ENCODE assay signal across 22 cellular contexts in the genomic region with DNA sequence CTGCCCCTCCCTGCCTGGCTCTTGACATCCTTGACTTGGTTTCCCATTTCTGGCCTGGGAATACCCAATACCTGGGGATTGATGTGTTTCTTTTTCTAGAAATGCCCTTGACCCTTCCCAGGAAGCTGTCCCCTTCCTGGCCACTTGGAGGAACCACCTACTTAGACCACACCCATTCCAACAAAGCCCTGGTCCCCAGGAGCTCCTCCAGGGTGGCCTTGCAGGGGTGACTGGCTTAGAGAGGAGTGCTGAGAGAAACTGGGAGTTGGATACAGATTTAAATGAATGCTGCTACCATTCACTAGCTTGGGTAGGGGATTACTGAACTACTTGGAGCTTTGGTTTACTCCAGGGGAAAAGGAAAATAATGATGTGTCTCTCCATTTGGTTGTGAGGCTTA. TPM values are rescaled to one million over a fixed set of nuclear protein-coding genes. Genes with fewer than 3 reads are reported as not detected.
DNase-seq lines count a peak whose midpoint lies in the region; ATAC-seq and TF ChIP-seq lines count a peak whose summit lies in the region.
"Had no signal": no experiment of that assay in that cellular context is flagged by ENCODE, and none has a peak within 500 bp of the region (broad histone marks: within the 10 kb centered on the region; RNA-seq: fewer than 3 reads in every experiment).

No MANE protein-coding gene starts in this region.

- H3K4me2 ChIP-seq in DOHH2 (ENCODE audit: low read length) (0 out of 2 replicates have a peak overlapping the region, but pooled peaks have one; percentile 16), OCI-LY3 (ENCODE audit: low read length) (peak overlapping the region; percentile 25; the same call in 1 of the 2 replicates), hepatocyte (no peak overlapping the region), smooth muscle cell (no peak overlapping the region)

- DNase-seq in hepatocyte (ENCODE audit: low spot score), result no peak
- DNase-seq in smooth muscle cell (lab: John Stamatoyannopoulos, UW; ENCODE audit: unreplicated experiment), result no peak
- no peak for DNase-seq in GM13976 (ENCODE audit: low spot score)
- DNase-seq in NOMO-1 treated with dmso at 0.1 percent for 144 hours (lab: John Stamatoyannopoulos, UW; ENCODE audit: unreplicated experiment), result no peak
- DNase-seq: activated naive CD4-positive, alpha-beta T cell; activated T-cell treated with anti-CD3 and anti-CD28 coated beads, Interleukin-2, amount 50 U/mL, for 1 hour; amygdala; head of caudate nucleus; left cardiac atrium; NCI-H1105 treated with DMSO at 0.1 percent for 48 hours; NCI-H510A treated with DMSO at 0.1 percent for 48 hours; nephron progenitor cell; T1000 had no signal

- H2AFZ ChIP-seq in OCI-LY3 (ENCODE audit: low read depth, low read length) (no peak overlapping the region), hepatocyte (no peak overlapping the region), smooth muscle cell (ENCODE audit: low read depth) (no peak overlapping the region)
- H2AFZ ChIP-seq: parathyroid adenoma had no signal

- H3F3A ChIP-seq in DOHH2 (ENCODE audit: control insufficient read depth, insufficient read depth) (no peaks in the 10 kb centered on the region), smooth muscle cell (ENCODE audit: low read depth) (peaks cover 7% of the 10 kb centered on the region)

- ATAC-seq in GM18498 (IDR thresholded peaks at IDR 0.05; ENCODE audit: unreplicated experiment), result no peak
- ATAC-seq: activated CD4-positive, CD25-positive, alpha-beta regulatory T cell treated with anti-CD3 and anti-CD28 coated beads, Interleukin-2, amount 50 U/mL, for 24 hours; HepG2; sciatic nerve; SK-N-SH treated with all-trans-retinoic acid at 6 μM for 48 hours had no signal

- H3K9me3 ChIP-seq in DOHH2 (ENCODE audit: control insufficient read depth, insufficient read depth, low read length) (no peaks in the 10 kb centered on the region), OCI-LY3 (ENCODE audit: insufficient read depth, low read length) (no peaks in the 10 kb centered on the region), hepatocyte (ENCODE audit: low read depth) (no peaks in the 10 kb centered on the region), smooth muscle cell (replicated peaks; ENCODE audit: low read depth) (no peaks in the 10 kb centered on the region)
- H3K9me3 ChIP-seq: thoracic aorta had no signal

- no peak overlapping the region for H3K4me3 ChIP-seq in DOHH2 (ENCODE audit: low read length)
- no peak overlapping the region for H3K4me3 ChIP-seq in OCI-LY3 (ENCODE audit: low read length)
- H3K4me3 ChIP-seq in hepatocyte, result no peak overlapping the region
- no peak overlapping the region for H3K4me3 ChIP-seq in smooth muscle cell
- H3K4me3 ChIP-seq: thoracic aorta had no signal

- H3K9ac ChIP-seq in OCI-LY3 (ENCODE audit: low read length) (no peak overlapping the region), smooth muscle cell (ENCODE audit: low read depth) (no peak overlapping the region)
- H3K9ac ChIP-seq: parathyroid adenoma had no signal

- TF ChIP-seq CTCF in DOHH2 (IDR thresholded peaks at IDR 0.05; ENCODE audit: low read depth, low read length, poor library complexity, severe bottlenecking) (no peak), OCI-LY3 (IDR thresholded peaks at IDR 0.05; ENCODE audit: low read depth, low read length) (no peak), hepatocyte (IDR thresholded peaks at IDR 0.05; ENCODE audit: poor library complexity) (no peak), smooth muscle cell (IDR thresholded peaks at IDR 0.05; ENCODE audit: borderline replicate concordance, insufficient read depth, poor library complexity, severe bottlenecking) (no peak), GM13976 (IDR thresholded peaks at IDR 0.05; ENCODE audit: borderline replicate concordance, control extremely low read depth, extremely low read depth, insufficient read depth, missing control alignments) (no peak)

- H3K27me3 ChIP-seq in DOHH2 (ENCODE audit: control insufficient read depth, low read length), result no peaks in the 10 kb centered on the region
- H3K27me3 ChIP-seq in OCI-LY3 (ENCODE audit: low read depth, low read length), result no peaks in the 10 kb centered on the region
- H3K27me3 ChIP-seq in hepatocyte, result no peaks in the 10 kb centered on the region
- H3K27me3 ChIP-seq in smooth muscle cell (ENCODE audit: low read depth), result no peaks in the 10 kb centered on the region

- H3K9me2 ChIP-seq in DOHH2 (replicated peaks; ENCODE audit: control insufficient read depth, low read length), result no peaks in the 10 kb centered on the region
- no peaks in the 10 kb centered on the region for H3K9me2 ChIP-seq in hepatocyte (replicated peaks; ENCODE audit: insufficient read depth)

- H4K20me1 ChIP-seq in DOHH2 (ENCODE audit: control insufficient read depth, insufficient read depth, low read depth, low read length), result peaks cover 10% of the 10 kb centered on the region; the same call in 1 of the 2 replicates
- H4K20me1 ChIP-seq in OCI-LY3 (ENCODE audit: insufficient read depth, low read length), result peaks cover 78% of the 10 kb centered on the region
- H4K20me1 ChIP-seq in hepatocyte (ENCODE audit: insufficient read depth, poor library complexity, severe bottlenecking), result peaks cover 44% of the 10 kb centered on the region
- H4K20me1 ChIP-seq in smooth muscle cell (ENCODE audit: low read depth), result peaks cover 98% of the 10 kb centered on the region

- H3K4me1 ChIP-seq in DOHH2 (ENCODE audit: control insufficient read depth, low read length), result peaks cover 13% of the 10 kb centered on the region
- peaks cover 15% of the 10 kb centered on the region for H3K4me1 ChIP-seq in OCI-LY3 (ENCODE audit: low read length)
- H3K4me1 ChIP-seq in hepatocyte (ENCODE audit: insufficient read depth), result peaks cover 65% of the 10 kb centered on the region
- H3K4me1 ChIP-seq in smooth muscle cell (ENCODE audit: low read depth), result peaks cover 9% of the 10 kb centered on the region

- in situ Hi-C loops in GM13976 (cut with MboI; ENCODE audit: low sequenced_read_pairs, unreplicated experiment), result no loop called here

- H3K79me2 ChIP-seq in DOHH2 (ENCODE audit: control insufficient read depth, low read length), result peaks cover 42% of the 10 kb centered on the region
- H3K79me2 ChIP-seq in OCI-LY3 (ENCODE audit: low read length), result peaks cover 80% of the 10 kb centered on the region
- H3K79me2 ChIP-seq in hepatocyte, result peaks cover 81% of the 10 kb centered on the region
- H3K79me2 ChIP-seq in smooth muscle cell (ENCODE audit: low read depth), result peaks cover 86% of the 10 kb centered on the region
- H3K79me2 ChIP-seq: parathyroid adenoma had no signal

- H3K27ac ChIP-seq in DOHH2 (ENCODE audit: low read depth, low read length), result no peak overlapping the region
- H3K27ac ChIP-seq in OCI-LY3 (ENCODE audit: low read length), result no peak overlapping the region
- peak overlapping the region; percentile 75 for H3K27ac ChIP-seq in hepatocyte
- H3K27ac ChIP-seq in smooth muscle cell (ENCODE audit: low read depth), result peak overlapping the region; percentile 72
- H3K27ac ChIP-seq: parathyroid adenoma had no signal

- H3K36me3 ChIP-seq in DOHH2 (ENCODE audit: control insufficient read depth, low read length), result no peaks in the 10 kb centered on the region
- peaks cover 12% of the 10 kb centered on the region for H3K36me3 ChIP-seq in OCI-LY3 (replicated peaks; ENCODE audit: low read depth, low read length)
- H3K36me3 ChIP-seq in hepatocyte (replicated peaks; ENCODE audit: insufficient read depth, low read depth), result no peaks in the 10 kb centered on the region
- no peaks in the 10 kb centered on the region for H3K36me3 ChIP-seq in smooth muscle cell (ENCODE audit: low read depth)
- H3K36me3 ChIP-seq: thoracic aorta had no signal

RNA-seq across cellular contexts. Expression of a gene that starts 22.1 kb away (rescaled TPM):
- total RNA-seq in hepatocyte, result 53.0 and 58.1 TPM in 2 replicates
- polyA plus RNA-seq in hepatocyte, result 25.1 and 27.2 TPM in 2 replicates
- total RNA-seq in smooth muscle cell, result 81.2 and 91.6 TPM in 2 replicates
- polyA plus RNA-seq in smooth muscle cell, result 30.5 and 32.2 TPM in 2 replicates

Comparison
In these comparisons a context has a peak if more than half of its experiments do, and no peak if none do; other contexts are left out.
1. H3K27ac ChIP-seq: peak in hepatocyte (single experiment) and smooth muscle cell (single experiment); none in DOHH2 (single experiment) and OCI-LY3 (single experiment).
2. H3K4me2 ChIP-seq: peak in DOHH2 (single experiment) and OCI-LY3 (single experiment); none in hepatocyte (single experiment) and smooth muscle cell (single experiment).